Comparison of ENCODE assay signal across 1 cellular context in the genomic region with DNA sequence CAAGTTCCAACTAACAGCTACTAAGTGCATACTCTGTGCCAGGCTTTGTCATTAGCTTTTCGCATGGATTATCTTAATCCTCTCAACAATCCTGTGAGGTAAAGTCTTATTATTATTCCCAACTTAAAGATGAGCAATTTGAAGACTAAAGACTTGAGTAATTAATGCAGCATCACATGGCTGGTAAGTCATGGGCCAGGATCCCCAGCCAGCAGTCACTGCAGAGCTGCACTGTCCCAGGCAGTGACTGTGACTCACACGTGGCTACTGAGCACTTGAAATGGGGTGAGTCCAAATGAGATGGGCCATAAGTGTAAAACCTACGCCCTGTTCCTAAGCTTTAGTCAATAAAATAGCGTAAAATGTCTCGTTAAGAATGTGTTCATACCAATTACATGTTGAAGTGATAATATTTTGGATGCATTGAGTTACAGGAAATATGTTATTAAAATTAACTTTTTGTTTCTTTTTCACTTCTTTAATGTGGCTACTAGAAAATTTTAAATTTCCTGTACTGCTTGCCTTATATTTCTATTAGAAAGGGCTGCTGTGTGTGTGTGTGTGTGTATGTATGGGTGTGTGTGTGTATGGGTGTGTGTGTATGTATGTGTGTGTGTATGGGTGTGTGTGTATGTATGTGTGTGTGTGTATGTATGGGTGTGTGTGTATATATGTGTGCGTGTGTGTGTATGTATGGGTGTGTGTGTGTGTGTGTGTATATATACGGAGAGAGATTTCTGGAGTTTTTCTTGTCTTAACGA.
TF ChIP-seq lines count a peak whose summit lies in the region.

No MANE protein-coding gene starts in this region.

TF ChIP-seq in GM12891, 5 proteins besides CTCF, POLR2A, EP300 and RAD21:
- TF ChIP-seq SPI1 (IDR thresholded peaks at IDR 0.05; ENCODE audit: low read depth, low read length) (no peak), TAF1 (IDR thresholded peaks at IDR 0.05; ENCODE audit: low read depth, low read length) (no peak), POLR2AphosphoS5 (IDR thresholded peaks at IDR 0.05; ENCODE audit: low read depth, low read length) (no peak), PAX5 (IDR thresholded peaks at IDR 0.05; ENCODE audit: insufficient read depth, low read length, severe bottlenecking) (no peak)
